ENCODE assay signal across 11 cellular contexts in the genomic region with DNA sequence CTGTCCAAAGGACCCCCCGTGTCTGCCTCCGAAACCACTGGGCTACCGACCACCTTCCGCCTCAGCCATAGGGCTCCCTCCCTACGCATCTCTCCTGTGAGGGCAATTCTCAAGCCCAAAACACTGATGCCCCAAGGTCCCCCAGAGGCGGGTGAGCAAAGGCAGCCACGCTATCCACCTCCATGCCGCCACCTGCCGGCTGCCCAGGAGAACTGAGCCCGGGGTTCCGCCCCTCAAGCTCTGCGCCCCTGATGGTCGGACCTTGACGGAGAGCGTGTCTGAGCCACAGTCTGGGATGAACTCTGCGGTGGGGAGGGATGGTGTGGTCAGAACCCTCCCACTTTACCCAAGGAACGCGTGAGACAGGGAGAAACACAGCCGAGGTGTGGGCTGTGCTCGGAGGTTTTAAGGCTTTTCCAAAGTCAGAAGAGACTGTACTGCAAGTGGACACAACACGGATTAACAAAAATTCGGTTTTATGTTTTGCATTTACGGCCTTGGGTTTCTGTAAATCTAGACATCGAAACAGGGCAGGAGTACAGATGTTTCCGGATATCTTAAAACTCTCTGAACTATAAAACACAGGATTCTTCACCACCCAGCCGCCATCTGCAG.
A peak's percentile ranks its signal among the peaks of the same experiment; 100 is the strongest.
DNase-seq lines count a peak whose midpoint lies in the region; ATAC-seq and TF ChIP-seq lines count a peak whose summit lies in the region.
"Had no signal": no experiment of that assay in that cellular context is flagged by ENCODE, and none has a peak within 500 bp of the region (broad histone marks: within the 10 kb centered on the region; RNA-seq: fewer than 3 reads in every experiment).

No MANE protein-coding gene starts in this region.

- H3K36me3 Mint-ChIP-seq in activated T-cell treated with anti-CD3 and anti-CD28 coated beads, Interleukin-2, amount 50 U/mL, for 72 hours (ENCODE audit: insufficient read depth in 2 of 2) = peaks cover 0 to 3% of the 10 kb centered on the region in 2 donors
- peaks cover 0 to 22% (median 5%) of the 10 kb centered on the region in 5 donors for H3K36me3 Mint-ChIP-seq in naive thymus-derived CD4-positive, alpha-beta T cell

- no peak overlapping the region for H3K27ac Mint-ChIP-seq in activated T-cell treated with anti-CD3 and anti-CD28 coated beads, Interleukin-2, amount 50 U/mL, for 72 hours
- peak overlapping the region in 2 of 9 donors; percentile 34 to 36 for H3K27ac Mint-ChIP-seq in naive thymus-derived CD4-positive, alpha-beta T cell
- H3K27ac Mint-ChIP-seq: activated CD4-positive, alpha-beta T cell treated with anti-CD3 and anti-CD28 coated beads, Interleukin-2, amount 10 ng/mL, durations not matched to agents 24 days and 14 days; stimulated activated naive B cell treated with anti-CD40 and anti-IgM and Interleukin-4, amounts not matched to agents 10 μg/mL and 1 μg/mL and 100 μg/mL, for 72 hours had no signal

- no peaks in the 10 kb centered on the region for H3K9me3 ChIP-seq in iPS DF 6.9 (ENCODE audit: control insufficient read depth, insufficient read depth, low read length)
- H3K9me3 ChIP-seq in naive thymus-derived CD4-positive, alpha-beta T cell (ENCODE audit: control insufficient read depth in 2 of 3, low read length in 3 of 3) = no peaks in the 10 kb centered on the region
- H3K9me3 ChIP-seq: neutrophil had no signal

- H3K9me3 Mint-ChIP-seq in activated T-cell treated with anti-CD3 and anti-CD28 coated beads, Interleukin-2, amount 50 U/mL, for 72 hours = no peaks in the 10 kb centered on the region
- H3K9me3 Mint-ChIP-seq in naive thymus-derived CD4-positive, alpha-beta T cell = no peaks in the 10 kb centered on the region
- H3K9me3 Mint-ChIP-seq: stimulated activated naive B cell treated with anti-CD40 and anti-IgM and Interleukin-4, amounts not matched to agents 10 μg/mL and 1 μg/mL and 100 μg/mL, for 72 hours had no signal

- POLR2A ChIA-PET in naive thymus-derived CD4-positive, alpha-beta T cell (lab: Charles Lee) = no interaction called here

- no CpG with 5 or more reads among the region's 26 CpGs for WGBS in iPS DF 6.9 (ENCODE audit: insufficient coverage, insufficient read length)

- CTCF ChIA-PET in naive thymus-derived CD4-positive, alpha-beta T cell (lab: Charles Lee) = no interaction called here

- H3K4me3 ChIP-seq in GM12875 (ENCODE audit: low read depth, low read length) (no peak overlapping the region), iPS DF 6.9 (ENCODE audit: low read length) (no peak overlapping the region)
- H3K4me3 ChIP-seq in naive thymus-derived CD4-positive, alpha-beta T cell (ENCODE audit: low read length) = no peak overlapping the region

- H3K27me3 ChIP-seq in iPS DF 6.9 (ENCODE audit: control insufficient read depth, insufficient read depth, low read length) = no peaks in the 10 kb centered on the region
- no peaks in the 10 kb centered on the region for H3K27me3 ChIP-seq in naive thymus-derived CD4-positive, alpha-beta T cell (ENCODE audit: control insufficient read depth in 2 of 2, insufficient read depth in 2 of 2, low read length in 2 of 2)
- H3K27me3 ChIP-seq: neutrophil had no signal

- H3K4me1 Mint-ChIP-seq in activated T-cell treated with anti-CD3 and anti-CD28 coated beads, Interleukin-2, amount 50 U/mL, for 72 hours (ENCODE audit: low read depth) = peaks cover 21% of the 10 kb centered on the region
- peaks cover 13 to 30% (median 26%) of the 10 kb centered on the region in 7 donors for H3K4me1 Mint-ChIP-seq in naive thymus-derived CD4-positive, alpha-beta T cell

- ATAC-seq in activated T-cell treated with anti-CD3 and anti-CD28 coated beads, Interleukin-2, amount 50 U/mL, for 72 hours (replicated peaks in 1 of 2) = no peak
- ATAC-seq in GM21619 (IDR thresholded peaks at IDR 0.05; ENCODE audit: unreplicated experiment) = no peak
- ATAC-seq in naive thymus-derived CD4-positive, alpha-beta T cell = no peak

- H3K36me3 ChIP-seq in iPS DF 6.9 (ENCODE audit: control insufficient read depth, insufficient read depth, low read length) = peaks cover 9% of the 10 kb centered on the region; the same call in 1 of the 2 replicates
- peaks cover 0 to 20% (median 0%) of the 10 kb centered on the region in 3 experiments for H3K36me3 ChIP-seq in naive thymus-derived CD4-positive, alpha-beta T cell (ENCODE audit: control insufficient read depth in 2 of 3, insufficient read depth in 3 of 3, low read length in 3 of 3)

- H3K27me3 Mint-ChIP-seq in activated T-cell treated with anti-CD3 and anti-CD28 coated beads, Interleukin-2, amount 50 U/mL, for 72 hours (ENCODE audit: low read depth) = no peaks in the 10 kb centered on the region
- peaks cover 0 to 10% (median 0%) of the 10 kb centered on the region in 5 donors for H3K27me3 Mint-ChIP-seq in naive thymus-derived CD4-positive, alpha-beta T cell
- H3K27me3 Mint-ChIP-seq: stimulated activated naive B cell treated with anti-CD40 and anti-IgM and Interleukin-4, amounts not matched to agents 10 μg/mL and 1 μg/mL and 100 μg/mL, for 72 hours had no signal

- H3K4me3 Mint-ChIP-seq in activated T-cell treated with anti-CD3 and anti-CD28 coated beads, Interleukin-2, amount 50 U/mL, for 72 hours = no peak overlapping the region
- no peak overlapping the region for H3K4me3 Mint-ChIP-seq in naive thymus-derived CD4-positive, alpha-beta T cell
- H3K4me3 Mint-ChIP-seq: activated CD4-positive, alpha-beta T cell treated with anti-CD3 and anti-CD28 coated beads, Interleukin-2, amount 10 ng/mL, durations not matched to agents 24 days and 14 days; stimulated activated naive B cell treated with anti-CD40 and anti-IgM and Interleukin-4, amounts not matched to agents 10 μg/mL and 1 μg/mL and 100 μg/mL, for 72 hours had no signal

- H3K4me1 ChIP-seq in iPS DF 6.9 (ENCODE audit: control insufficient read depth, insufficient read depth, low read length) = 0 out of 2 replicates have a peak, but pooled peaks cover 2% of the 10 kb centered on the region
- peaks cover 0 to 17% of the 10 kb centered on the region in 2 donors for H3K4me1 ChIP-seq in naive thymus-derived CD4-positive, alpha-beta T cell (ENCODE audit: control insufficient read depth in 2 of 2, insufficient read depth in 2 of 2, low read length in 2 of 2)

- TF ChIP-seq CTCF in 22Rv1 (IDR thresholded peaks at IDR 0.05) (peak; percentile 85), GM12875 (IDR thresholded peaks at IDR 0.05; ENCODE audit: borderline replicate concordance, insufficient read depth, low read depth, low read length) (peak; percentile 3; the same call in 1 of the 2 replicates)

- intact Hi-C loops in naive thymus-derived CD4-positive, alpha-beta T cell (cut with micrococcal nuclease) = no loop called here

- no peak overlapping the region for H3K27ac ChIP-seq in 22Rv1
- H3K27ac ChIP-seq in iPS DF 6.9 (ENCODE audit: low read length) = no peak overlapping the region
- no peak overlapping the region for H3K27ac ChIP-seq in naive thymus-derived CD4-positive, alpha-beta T cell (ENCODE audit: low read depth, low read length)
- H3K27ac ChIP-seq: neutrophil had no signal

- peak; percentile 24 to 28 for DNase-seq in activated T-cell treated with anti-CD3 and anti-CD28 coated beads, Interleukin-2, amount 50 U/mL, for 72 hours
- peak; percentile 35 for DNase-seq in iPS DF 6.9 (ENCODE audit: low read depth, low spot score)
- DNase-seq in pons (ENCODE audit: low spot score) = no peak
- DNase-seq in NCI-H1930 (lab: John Stamatoyannopoulos, UW) = no peak
- DNase-seq in naive thymus-derived CD4-positive, alpha-beta T cell = no peak
- DNase-seq: activated CD4-positive, alpha-beta T cell treated with anti-CD3 and anti-CD28 coated beads, Interleukin-2, amount 10 ng/mL, durations not matched to agents 24 days and 14 days; stimulated activated naive B cell treated with anti-CD40 and anti-IgM and Interleukin-4, amounts not matched to agents 10 μg/mL and 1 μg/mL and 100 μg/mL, for 72 hours had no signal

Comparison
In these comparisons a context has a peak if more than half of its experiments do, and no peak if none do; other contexts are left out.
1. DNase-seq: peak in activated T-cell treated with anti-CD3 and anti-CD28 coated beads, Interleukin-2, amount 50 U/mL, for 72 hours (2 of 2) and iPS DF 6.9 (single experiment); none in pons (single experiment), NCI-H1930 (0 of 2) and naive thymus-derived CD4-positive, alpha-beta T cell (0 of 9).